In genomic region chr16:87040169-87041117, GRCh38 we compare ENCODE assay signal across 21 cellular contexts.
"Had no signal": no experiment of that assay in that cellular context is flagged by ENCODE, and none has a peak within 500 bp of the region (broad histone marks: within the 10 kb centered on the region; RNA-seq: fewer than 3 reads in every experiment).

No MANE protein-coding gene starts in this region.

- H3K27ac ChIP-seq: SK-N-MC, VCaP had no signal

- FAIRE-seq: TTC549 had no signal

- H3K4me3 ChIP-seq: SK-N-MC had no signal

- ATAC-seq: activated CD4-positive, alpha-beta T cell treated with anti-CD3 and anti-CD28 coated beads for 36 hours; activated CD8-positive, alpha-beta T cell treated with anti-CD3 and anti-CD28 coated beads for 36 hours; activated T-cell treated with anti-CD3 and anti-CD28 coated beads, Interleukin-2, amount 50 U/mL, for 72 hours; T-cell had no signal

- DNase-seq: activated CD4-positive, alpha-beta T cell treated with anti-CD3 and anti-CD28 coated beads for 36 hours; activated CD8-positive, alpha-beta memory T cell treated with anti-CD3 and anti-CD28 coated beads, Interleukin-2, amount 50 U/mL, for 4 hours; activated CD8-positive, alpha-beta T cell treated with anti-CD3 and anti-CD28 coated beads for 36 hours; activated gamma-delta T cell treated with Interleukin-2 at 50 U/mL for 16 hours; activated naive CD4-positive, alpha-beta T cell treated with anti-CD3 and anti-CD28 coated beads, Interleukin-2, amount 10 ng/mL, durations not matched to agents 7 days and 5 days; activated naive CD8-positive, alpha-beta T cell treated with anti-CD3 and anti-CD28 coated beads for 36 hours; activated T-cell treated with anti-CD3 and anti-CD28 coated beads, Interleukin-2, amount 50 U/mL, for 72 hours; IMR-90; Kasumi-1; KBM-7; NCI-H1048; NCI-H1930; NCI-H2171; NCI-H526; NCI-H82; T-cell; T-helper 2 cell; T1000 had no signal
